Comparison of ENCODE assay signal across 36 cellular contexts in the genomic region with DNA sequence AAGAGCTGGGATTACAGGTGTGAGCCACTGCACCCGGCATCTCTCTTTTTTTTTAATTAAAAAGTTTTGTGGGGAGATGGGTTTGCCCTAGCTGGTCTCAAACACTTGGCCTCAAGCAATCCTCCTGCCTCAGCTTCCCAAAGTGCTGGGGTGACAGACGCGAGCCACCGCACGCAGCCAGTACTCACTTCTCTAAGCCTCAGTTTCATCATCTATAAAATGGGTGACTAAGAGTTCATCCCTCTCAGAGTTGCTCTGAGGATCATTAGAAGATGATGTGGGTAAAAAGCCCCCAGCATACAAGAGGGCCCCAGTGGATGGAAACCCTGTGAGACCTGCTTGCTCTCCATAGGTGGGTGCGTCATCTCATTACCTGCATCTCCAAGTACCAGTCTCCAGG. TPM values are rescaled to one million over a fixed set of nuclear protein-coding genes. Genes with fewer than 3 reads are reported as not detected.
"Had no signal": no experiment of that assay in that cellular context is flagged by ENCODE, and none has a peak within 500 bp of the region (broad histone marks: within the 10 kb centered on the region; RNA-seq: fewer than 3 reads in every experiment).

No MANE protein-coding gene starts in this region.

- DNase-seq: naive B cell; naive thymus-derived CD8-positive, alpha-beta T cell; nephron progenitor cell; occipital lobe; ovary; psoas muscle; right cardiac atrium; spleen; stimulated activated CD4-positive, alpha-beta T cell treated with anti-CD3 and anti-CD28 coated beads, Interleukin-12 subunit alpha, Interleukin-12 subunit beta, amount 100 ng/mL, for 4 hours; stimulated activated CD4-positive, alpha-beta T cell treated with anti-CD3 and anti-CD28 coated beads, Interleukin-1b, Interleukin-23, amount 100 ng/mL, for 48 hours; stimulated activated CD4-positive, alpha-beta T cell treated with anti-CD3 and anti-CD28 coated beads, Interleukin-4, amount 100 ng/mL, for 1 hour; stimulated activated CD4-positive, alpha-beta T cell treated with anti-CD3 and anti-CD28 coated beads, Interleukin-4, amount 100 ng/mL, for 4 hours; stimulated activated CD8-positive, alpha-beta memory T cell treated with anti-CD3 and anti-CD28 coated beads, Interleukin-4, amount 100 ng/mL, for 48 hours; stimulated activated naive CD4-positive, alpha-beta T cell; stimulated activated naive CD8-positive, alpha-beta T cell treated with anti-CD3 and anti-CD28 coated beads, Interleukin-15, amount 100 ng/mL, for 72 hours; stimulated activated naive CD8-positive, alpha-beta T cell treated with anti-CD3 and anti-CD28 coated beads, Interleukin-15, Interleukin-2, amounts not matched to agents 100 U/mL and 50 U/mL, for 24 hours; substantia nigra; testis; tibial artery; transverse colon; upper lobe of right lung; uterus had no signal

- H3K36me3 ChIP-seq: ovary, spleen, upper lobe of right lung, uterus had no signal

- H3K27ac Mint-ChIP-seq: naive thymus-derived CD8-positive, alpha-beta T cell; natural killer cell treated with Interleukin-12 subunit alpha and Interleukin-12 subunit beta and Interleukin-15 and Interleukin-18, amount 100 ng/mL, for 72 hours; nephron progenitor cell; progenitor cell of endocrine pancreas; stimulated activated memory B cell treated with anti-CD40 and anti-IgM and Interleukin-4, amounts not matched to agents 10 μg/mL and 1 μg/mL and 100 μg/mL, for 72 hours; stimulated activated naive CD8-positive, alpha-beta T cell treated with anti-CD3 and anti-CD28 coated beads, Interleukin-15, amount 100 ng/mL, for 72 hours; type B pancreatic cell had no signal

- H3K4me3 Mint-ChIP-seq: naive B cell; naive thymus-derived CD8-positive, alpha-beta T cell; natural killer cell treated with Interleukin-12 subunit alpha and Interleukin-12 subunit beta and Interleukin-15 and Interleukin-18, amount 100 ng/mL, for 72 hours; nephron progenitor cell; neural crest cell; stimulated activated memory B cell treated with anti-CD40 and anti-IgM and Interleukin-4, amounts not matched to agents 10 μg/mL and 1 μg/mL and 100 μg/mL, for 72 hours; stimulated activated naive CD8-positive, alpha-beta T cell treated with anti-CD3 and anti-CD28 coated beads, Interleukin-15, amount 100 ng/mL, for 72 hours; type B pancreatic cell had no signal

- H3K4me3 ChIP-seq: ovary, psoas muscle, skin epidermis, smooth muscle cell, spleen, suprapubic skin, testis, tibial artery, transverse colon, upper lobe of right lung, uterus had no signal

- H3K27me3 Mint-ChIP-seq: naive B cell; naive thymus-derived CD8-positive, alpha-beta T cell; progenitor cell of endocrine pancreas; stimulated activated naive CD8-positive, alpha-beta T cell treated with anti-CD3 and anti-CD28 coated beads, Interleukin-15, amount 100 ng/mL, for 72 hours; type B pancreatic cell had no signal

- H3K4me1 Mint-ChIP-seq: naive B cell; stimulated activated memory B cell treated with anti-CD40 and anti-IgM and Interleukin-4, amounts not matched to agents 10 μg/mL and 1 μg/mL and 100 μg/mL, for 72 hours had no signal

- H3K9me3 ChIP-seq: ovary, psoas muscle, spleen, suprapubic skin, testis, tibial artery, transverse colon, upper lobe of right lung, uterus had no signal

- H3K9ac ChIP-seq: parathyroid adenoma had no signal

- H2AFZ ChIP-seq: parathyroid adenoma had no signal

- H3K79me2 ChIP-seq: parathyroid adenoma had no signal

- ATAC-seq: naive thymus-derived CD8-positive, alpha-beta T cell; natural killer cell treated with Interleukin-12 subunit alpha and Interleukin-12 subunit beta and Interleukin-15 and Interleukin-18, amount 100 ng/mL, for 72 hours; psoas muscle; stimulated activated memory B cell treated with anti-CD40 and anti-IgM and Interleukin-4, amounts not matched to agents 10 μg/mL and 1 μg/mL and 100 μg/mL, for 72 hours; stimulated activated naive CD8-positive, alpha-beta T cell treated with anti-CD3 and anti-CD28 coated beads, Interleukin-15, amount 100 ng/mL, for 72 hours; stimulated activated naive CD8-positive, alpha-beta T cell treated with anti-CD3 and anti-CD28 coated beads, Interleukin-15, Interleukin-2, amounts not matched to agents 100 U/mL and 50 U/mL, for 24 hours; upper lobe of right lung had no signal

- H3K9me3 Mint-ChIP-seq: naive B cell; naive thymus-derived CD8-positive, alpha-beta T cell; natural killer cell treated with Interleukin-12 subunit alpha and Interleukin-12 subunit beta and Interleukin-15 and Interleukin-18, amount 100 ng/mL, for 72 hours; nephron progenitor cell; neural crest cell; stimulated activated memory B cell treated with anti-CD40 and anti-IgM and Interleukin-4, amounts not matched to agents 10 μg/mL and 1 μg/mL and 100 μg/mL, for 72 hours; stimulated activated naive CD8-positive, alpha-beta T cell treated with anti-CD3 and anti-CD28 coated beads, Interleukin-15, amount 100 ng/mL, for 72 hours; type B pancreatic cell had no signal

- H3K27ac ChIP-seq: ovary, parathyroid adenoma, psoas muscle, skin epidermis, spleen, suprapubic skin, testis, tibial artery, transverse colon, upper lobe of right lung, uterus had no signal

- H3K4me2 ChIP-seq: smooth muscle cell had no signal

- H3K4me1 ChIP-seq: parathyroid adenoma, spleen, suprapubic skin, testis, tibial artery, transverse colon, upper lobe of right lung, uterus had no signal

- H3K27me3 ChIP-seq: ovary, spleen, suprapubic skin, testis, tibial artery, transverse colon, upper lobe of right lung, uterus had no signal

- H3K36me3 Mint-ChIP-seq: naive B cell; natural killer cell treated with Interleukin-12 subunit alpha and Interleukin-12 subunit beta and Interleukin-15 and Interleukin-18, amount 100 ng/mL, for 72 hours; stimulated activated memory B cell treated with anti-CD40 and anti-IgM and Interleukin-4, amounts not matched to agents 10 μg/mL and 1 μg/mL and 100 μg/mL, for 72 hours had no signal

RNA-seq across cellular contexts. Expression of a gene that starts 2.5 kb away (rescaled TPM):
- total RNA-seq: naive thymus-derived CD8-positive, alpha-beta T cell; natural killer cell treated with Interleukin-12 subunit alpha and Interleukin-12 subunit beta and Interleukin-15 and Interleukin-18, amount 100 ng/mL, for 72 hours; neural crest cell; occipital lobe; osteoblast; ovary; progenitor cell of endocrine pancreas; renal cortical epithelial cell; right cardiac atrium; sciatic nerve; smooth muscle cell; spleen; suprapubic skin; transverse colon; upper lobe of right lung; urinary bladder; uterus had no signal
- polyA plus RNA-seq: naive thymus-derived CD8-positive, alpha-beta T cell; ovary; right cardiac atrium; smooth muscle cell; urinary bladder had no signal

RNA-seq across cellular contexts. Expression of a gene that starts 16.2 kb away (rescaled TPM):
- total RNA-seq: naive thymus-derived CD8-positive, alpha-beta T cell; natural killer cell treated with Interleukin-12 subunit alpha and Interleukin-12 subunit beta and Interleukin-15 and Interleukin-18, amount 100 ng/mL, for 72 hours; neural crest cell; occipital lobe; osteoblast; ovary; progenitor cell of endocrine pancreas; renal cortical epithelial cell; right cardiac atrium; sciatic nerve; smooth muscle cell; spleen; suprapubic skin; transverse colon; upper lobe of right lung; urinary bladder; uterus had no signal
- polyA plus RNA-seq: smooth muscle cell had no signal

RNA-seq across cellular contexts. Expression of a gene that starts 19.1 kb away (rescaled TPM):
- total RNA-seq: naive thymus-derived CD8-positive, alpha-beta T cell; natural killer cell treated with Interleukin-12 subunit alpha and Interleukin-12 subunit beta and Interleukin-15 and Interleukin-18, amount 100 ng/mL, for 72 hours; neural crest cell; occipital lobe; osteoblast; ovary; progenitor cell of endocrine pancreas; psoas muscle; renal cortical epithelial cell; right cardiac atrium; sciatic nerve; smooth muscle cell; spleen; suprapubic skin; testis; transverse colon; upper lobe of right lung; urinary bladder; uterus had no signal
- polyA plus RNA-seq: naive thymus-derived CD8-positive, alpha-beta T cell; ovary; psoas muscle; right cardiac atrium; smooth muscle cell; spleen; thymus; urinary bladder had no signal
